ENCODE assay signal across 8 cellular contexts in genomic region chr6:24636681-24637080, GRCh38. TPM values are rescaled to one million over a fixed set of nuclear protein-coding genes. Genes with fewer than 3 reads are reported as not detected.
"Had no signal": no experiment of that assay in that cellular context is flagged by ENCODE, and none has a peak within 500 bp of the region (broad histone marks: within the 10 kb centered on the region; RNA-seq: fewer than 3 reads in every experiment).

No MANE protein-coding gene starts in this region.

- H3K4me3 Mint-ChIP-seq: IgD-negative memory B cell had no signal

- H3K9ac ChIP-seq: KMS-11 had no signal

- DNase-seq: IMR-90, KBM-7, KG1 had no signal

- H3K4me2 ChIP-seq: KMS-11 had no signal

- H3K27ac Mint-ChIP-seq: IgD-negative memory B cell had no signal

- FAIRE-seq: HTR-8/SVneo had no signal

- H3K27ac ChIP-seq: HL-60, KMS-11 had no signal

RNA-seq across cellular contexts. Expression of gene KIAA0319, which starts 9.3 kb away (rescaled TPM):
- total RNA-seq: HT1080, IMR-90 had no signal
- polyA plus RNA-seq: IMR-90 had no signal
